25 cellular contexts compared by ENCODE assay signal in genomic region chr19:35779033-35779432, GRCh38. TPM values are rescaled to one million over a fixed set of nuclear protein-coding genes. Genes with fewer than 3 reads are reported as not detected.
"Had no signal": no experiment of that assay in that cellular context is flagged by ENCODE, and none has a peak within 500 bp of the region (broad histone marks: within the 10 kb centered on the region; RNA-seq: fewer than 3 reads in every experiment).

No MANE protein-coding gene starts in this region.

- H3K36me3 Mint-ChIP-seq: activated naive CD8-positive, alpha-beta T cell treated with anti-CD3 and anti-CD28 coated beads for 36 hours; WTC11 had no signal

- H3K9me3 Mint-ChIP-seq: activated naive CD4-positive, alpha-beta T cell treated with anti-CD3 and anti-CD28 coated beads for 36 hours; activated naive CD8-positive, alpha-beta T cell treated with anti-CD3 and anti-CD28 coated beads for 36 hours; activated T-cell treated with anti-CD3 and anti-CD28 coated beads, Interleukin-2, amount 50 U/mL, for 4 hours; WTC11 had no signal

- H3K27ac ChIP-seq: brain microvascular endothelial cell, cardiac muscle cell, SK-N-MC had no signal

- H3K27me3 Mint-ChIP-seq: activated naive CD8-positive, alpha-beta T cell treated with anti-CD3 and anti-CD28 coated beads for 36 hours had no signal

- H3K27ac Mint-ChIP-seq: activated CD8-positive, alpha-beta T cell treated with anti-CD3 and anti-CD28 coated beads, Interleukin-2, amount 10 ng/mL, durations not matched to agents 7 days and 5 days; activated naive CD4-positive, alpha-beta T cell treated with anti-CD3 and anti-CD28 coated beads for 36 hours; activated naive CD8-positive, alpha-beta T cell treated with anti-CD3 and anti-CD28 coated beads for 36 hours had no signal

- H3K4me3 Mint-ChIP-seq: activated CD8-positive, alpha-beta T cell treated with anti-CD3 and anti-CD28 coated beads, Interleukin-2, amount 10 ng/mL, durations not matched to agents 7 days and 5 days; activated naive CD4-positive, alpha-beta T cell treated with anti-CD3 and anti-CD28 coated beads for 36 hours; activated naive CD8-positive, alpha-beta T cell treated with anti-CD3 and anti-CD28 coated beads for 36 hours; activated T-cell treated with anti-CD3 and anti-CD28 coated beads, Interleukin-2, amount 50 U/mL, for 4 hours; WTC11 had no signal

- H3K36me3 ChIP-seq: brain microvascular endothelial cell, cardiac muscle cell had no signal

- H3K27me3 ChIP-seq: brain microvascular endothelial cell, cardiac muscle cell had no signal

- DNase-seq: activated CD4-positive, alpha-beta T cell treated with anti-CD3 and anti-CD28 coated beads for 48 hours; activated CD4-positive, alpha-beta T cell treated with anti-CD3 and anti-CD28 coated beads, Interleukin-2, amount 50 U/mL, for 4 hours; activated CD4-positive, CD25-positive, alpha-beta regulatory T cell treated with anti-CD3 and anti-CD28 coated beads, Interleukin-2, amount 50 U/mL, for 72 hours; activated CD8-positive, alpha-beta T cell treated with anti-CD3 and anti-CD28 coated beads, Interleukin-2, amount 10 ng/mL, durations not matched to agents 7 days and 5 days; activated gamma-delta T cell; activated naive CD4-positive, alpha-beta T cell treated with anti-CD3 and anti-CD28 coated beads for 36 hours; activated naive CD8-positive, alpha-beta T cell treated with anti-CD3 and anti-CD28 coated beads for 36 hours; activated T-cell treated with anti-CD3 and anti-CD28 coated beads, Interleukin-2, amount 50 U/mL, for 4 hours; brain microvascular endothelial cell; cerebellar nuclear complex; Karpas-422; NCI-H1105 treated with DMSO at 0.1 percent for 48 hours; NCI-H1436 treated with DMSO at 0.1 percent for 48 hours; NCI-H187 treated with DMSO at 0.1 percent for 48 hours; NCI-H2081 treated with DMSO at 0.1 percent for 48 hours; NCI-H345; NCI-H510A; NCI-H526 treated with DMSO at 0.1 percent for 48 hours; NCI-H82; RPMI8226; T-helper 9 cell had no signal

- H3K4me3 ChIP-seq: cardiac muscle cell, K562, SK-N-MC had no signal

RNA-seq across cellular contexts. Expression of gene HSPB6, which starts 22.2 kb away (rescaled TPM):
- polyA plus RNA-seq: K562 had no signal
